Comparison of ENCODE assay signal across 1 cellular context in genomic region chr16:3798827-3799226, GRCh38.
TF ChIP-seq lines count a peak whose summit lies in the region.

No MANE protein-coding gene starts in this region.

TF ChIP-seq in HepG2, 621 proteins besides CTCF, POLR2A, EP300 and RAD21:
- no peak for TF ChIP-seq LRRFIP1 (CRISPR knock-in tag; conservative IDR thresholded peaks at IDR 0.05)
- no peak for TF ChIP-seq ZNF780A (CRISPR knock-in tag; IDR thresholded peaks at IDR 0.05)
- no peak for TF ChIP-seq HES4 (CRISPR knock-in tag; IDR thresholded peaks at IDR 0.05; ENCODE audit: borderline replicate concordance)
- TF ChIP-seq ZNF354B (CRISPR knock-in tag; IDR thresholded peaks at IDR 0.05) = no peak
- no peak for TF ChIP-seq HNF1A (IDR thresholded peaks at IDR 0.05; ENCODE audit: low read depth)
- TF ChIP-seq HNF1A (CRISPR knock-in tag; IDR thresholded peaks at IDR 0.05; ENCODE audit: borderline replicate concordance) = no peak
- TF ChIP-seq ZFP1 (CRISPR knock-in tag; IDR thresholded peaks at IDR 0.05) = no peak
- TF ChIP-seq ZC3H13 (CRISPR knock-in tag; IDR thresholded peaks at IDR 0.05) = no peak
- TF ChIP-seq BHLHE40 (IDR thresholded peaks at IDR 0.05; ENCODE audit: low read length) = no peak
- no peak for TF ChIP-seq ZNF598 (CRISPR knock-in tag; IDR thresholded peaks at IDR 0.05; ENCODE audit: borderline replicate concordance)
- no peak for TF ChIP-seq WIZ (CRISPR knock-in tag; IDR thresholded peaks at IDR 0.05)
- no peak for TF ChIP-seq ZBTB7A (CRISPR knock-in tag; IDR thresholded peaks at IDR 0.05)
- no peak for TF ChIP-seq ZNF589 (CRISPR knock-in tag; conservative IDR thresholded peaks at IDR 0.05)
- TF ChIP-seq ZNF747 (CRISPR knock-in tag; IDR thresholded peaks at IDR 0.05; ENCODE audit: borderline replicate concordance) = no peak
- TF ChIP-seq TIGD3 (CRISPR knock-in tag; IDR thresholded peaks at IDR 0.05; ENCODE audit: borderline replicate concordance) = no peak
- no peak for TF ChIP-seq ZZZ3 (CRISPR knock-in tag; IDR thresholded peaks at IDR 0.05; ENCODE audit: borderline replicate concordance)
TF ChIP-seq in HepG2: peak in this region for 0.
